In the genomic region with DNA sequence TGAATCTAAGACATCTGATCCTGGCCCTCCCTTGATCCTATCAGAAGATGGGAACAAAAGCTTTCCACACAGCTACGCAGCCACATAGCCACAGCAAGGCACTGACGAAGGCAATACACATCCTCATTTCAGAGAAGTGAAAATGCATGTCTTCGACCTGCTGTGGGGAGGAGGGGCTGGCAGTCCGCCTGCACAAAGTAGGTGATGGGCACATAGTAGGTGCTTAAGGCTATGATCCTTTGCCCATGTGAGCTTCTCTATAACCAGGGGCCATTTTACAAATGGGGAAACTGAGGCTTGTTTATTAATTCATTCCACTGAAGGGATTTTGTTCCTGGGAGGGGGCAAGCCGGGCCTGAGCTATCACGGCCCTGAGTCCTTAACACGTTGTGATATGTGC, we compare ENCODE assay signal across 24 cellular contexts.
"Had no signal": no experiment of that assay in that cellular context is flagged by ENCODE, and none has a peak within 500 bp of the region (broad histone marks: within the 10 kb centered on the region; RNA-seq: fewer than 3 reads in every experiment).

No MANE protein-coding gene starts in this region.

- DNase-seq: activated B cell treated with CpG ODN at 0.5 μM for 24 hours; activated CD4-positive, alpha-beta memory T cell treated with anti-CD3 and anti-CD28 coated beads, Interleukin-2, amount 10 ng/mL, durations not matched to agents 7 days and 5 days; activated CD4-positive, alpha-beta T cell treated with anti-CD3 and anti-CD28 coated beads, Interleukin-2, amount 50 U/mL, for 1 hour; activated gamma-delta T cell treated with Interleukin-2 at 50 U/mL for 16 hours; activated naive CD4-positive, alpha-beta T cell treated with anti-CD3 and anti-CD28 coated beads, Interleukin-2, amount 50 U/mL, for 16 hours; activated naive CD8-positive, alpha-beta T cell treated with anti-CD3 and anti-CD28 coated beads, Interleukin-2, amount 10 ng/mL, durations not matched to agents 7 days and 5 days; activated T-cell treated with anti-CD3 and anti-CD28 coated beads for 4 hours; activated T-cell treated with anti-CD3 and anti-CD28 coated beads, Interleukin-2, amount 50 U/mL, for 72 hours; adrenal gland; Kasumi-1; KBM-7; NCI-H1092; NCI-H1694; NCI-H2029; NCI-H2107; NCI-H226; NCI-H526; NCI-H774; NK-92 treated with Interleukin-12 subunit alpha and Interleukin-12 subunit beta, amount 100 ng/mL, for 24 hours; PC-3; SHP77; T-helper 17 cell; T-helper 9 cell had no signal

- H3K4me1 Mint-ChIP-seq: activated B cell treated with CpG ODN at 0.5 μM for 24 hours; activated CD4-positive, alpha-beta memory T cell treated with anti-CD3 and anti-CD28 coated beads, Interleukin-2, amount 10 ng/mL, durations not matched to agents 7 days and 5 days; activated naive CD8-positive, alpha-beta T cell treated with anti-CD3 and anti-CD28 coated beads, Interleukin-2, amount 10 ng/mL, durations not matched to agents 7 days and 5 days; T-helper 17 cell had no signal

- H3K9me3 Mint-ChIP-seq: activated B cell treated with CpG ODN at 0.5 μM for 24 hours; activated CD4-positive, alpha-beta memory T cell treated with anti-CD3 and anti-CD28 coated beads, Interleukin-2, amount 10 ng/mL, durations not matched to agents 7 days and 5 days; activated naive CD8-positive, alpha-beta T cell treated with anti-CD3 and anti-CD28 coated beads, Interleukin-2, amount 10 ng/mL, durations not matched to agents 7 days and 5 days; activated T-cell treated with anti-CD3 and anti-CD28 coated beads, Interleukin-2, amount 50 U/mL, for 72 hours; activated T-helper 2 cell treated with anti-CD3 and anti-CD28 coated beads, Interferon-gamma antibody, Interleukin-2, Interleukin-4, amounts not matched to agents 10 μg/mL and 5 μg/mL and 100 μg/mL, durations not matched to agents 14 hours and 24 hours and 36 hours had no signal

- H3K4me3 Mint-ChIP-seq: activated B cell treated with CpG ODN at 0.5 μM for 24 hours; activated CD4-positive, alpha-beta memory T cell treated with anti-CD3 and anti-CD28 coated beads, Interleukin-2, amount 10 ng/mL, durations not matched to agents 7 days and 5 days; activated naive CD8-positive, alpha-beta T cell treated with anti-CD3 and anti-CD28 coated beads, Interleukin-2, amount 10 ng/mL, durations not matched to agents 7 days and 5 days; activated T-cell treated with anti-CD3 and anti-CD28 coated beads, Interleukin-2, amount 50 U/mL, for 72 hours; T-helper 17 cell had no signal

- H3K36me3 Mint-ChIP-seq: activated naive CD8-positive, alpha-beta T cell treated with anti-CD3 and anti-CD28 coated beads, Interleukin-2, amount 10 ng/mL, durations not matched to agents 7 days and 5 days had no signal

- H3K27ac Mint-ChIP-seq: activated B cell treated with CpG ODN at 0.5 μM for 24 hours; activated CD4-positive, alpha-beta memory T cell treated with anti-CD3 and anti-CD28 coated beads, Interleukin-2, amount 10 ng/mL, durations not matched to agents 7 days and 5 days; activated naive CD8-positive, alpha-beta T cell treated with anti-CD3 and anti-CD28 coated beads, Interleukin-2, amount 10 ng/mL, durations not matched to agents 7 days and 5 days; activated T-cell treated with anti-CD3 and anti-CD28 coated beads, Interleukin-2, amount 50 U/mL, for 72 hours; activated T-helper 2 cell treated with anti-CD3 and anti-CD28 coated beads, Interferon-gamma antibody, Interleukin-2, Interleukin-4, amounts not matched to agents 10 μg/mL and 5 μg/mL and 100 μg/mL, durations not matched to agents 14 hours and 24 hours and 36 hours; T-helper 17 cell had no signal

- ATAC-seq: activated T-cell treated with anti-CD3 and anti-CD28 coated beads, Interleukin-2, amount 50 U/mL, for 72 hours; PC-3; T-helper 17 cell had no signal
